Comparison of ENCODE assay signal across 10 cellular contexts in the genomic region with DNA sequence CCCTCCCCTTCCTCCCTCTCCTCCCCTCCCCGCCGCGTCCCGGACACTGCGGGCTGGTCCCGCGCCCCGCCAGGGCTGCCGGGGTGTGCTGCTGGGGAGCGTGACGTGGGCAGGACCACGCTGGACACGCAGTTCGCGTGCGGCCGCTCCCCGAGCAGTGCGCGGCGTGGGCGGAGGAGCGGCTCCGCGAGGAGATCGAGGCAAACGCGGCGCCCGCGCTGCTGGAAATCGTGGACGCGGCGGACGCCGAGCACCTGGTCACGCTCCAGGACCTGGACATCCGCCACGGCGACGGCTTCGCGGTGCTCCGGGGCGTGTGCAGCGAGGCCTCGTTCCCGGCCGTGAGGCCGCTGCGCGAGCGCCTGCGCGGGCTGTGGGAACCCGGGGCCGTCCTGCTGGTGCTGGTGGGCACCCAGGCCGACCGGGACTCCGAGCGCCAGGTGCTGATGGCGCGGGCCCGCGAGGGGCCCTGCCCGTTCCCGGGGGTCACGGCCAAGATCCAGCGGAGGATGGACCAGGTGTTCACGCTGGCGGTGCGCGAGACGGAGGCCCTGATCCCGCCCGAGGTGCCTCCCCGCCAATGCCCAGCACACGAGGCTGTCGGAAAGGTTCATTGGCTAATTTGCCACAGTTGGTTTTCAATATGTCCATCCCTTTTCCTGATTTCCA.
DNase-seq lines count a peak whose midpoint lies in the region; ATAC-seq and TF ChIP-seq lines count a peak whose summit lies in the region.
"Had no signal": no experiment of that assay in that cellular context is flagged by ENCODE, and none has a peak within 500 bp of the region (broad histone marks: within the 10 kb centered on the region; RNA-seq: fewer than 3 reads in every experiment).

No MANE protein-coding gene starts in this region.

- peak; percentile 55 for TF ChIP-seq POLR2A in prostate gland (IDR thresholded peaks at IDR 0.05)

- TF ChIP-seq CTCF in prostate gland (IDR thresholded peaks at IDR 0.05): no peak

- no peaks in the 10 kb centered on the region for H3K36me3 ChIP-seq in prostate gland
- H3K36me3 ChIP-seq: WERI-Rb-1 had no signal

- no peaks in the 10 kb centered on the region for H3K27me3 ChIP-seq in prostate gland (replicated peaks; ENCODE audit: insufficient read depth)

- peak; percentile 66 for ATAC-seq in left ventricle myocardium superior
- ATAC-seq in HG03442 (IDR thresholded peaks at IDR 0.05; ENCODE audit: unreplicated experiment): no peak
- ATAC-seq in HG02840 (IDR thresholded peaks at IDR 0.05; ENCODE audit: low FRiP score, unreplicated experiment): no peak

- peak overlapping the region; percentile 17 for H3K27ac ChIP-seq in adipose tissue (ENCODE audit: low read depth, low read length)
- peak overlapping the region; percentile 48 to 62 for H3K27ac ChIP-seq in prostate gland
- H3K27ac ChIP-seq: WERI-Rb-1 had no signal

- H3K4me3 ChIP-seq in prostate gland: peak overlapping the region; percentile 38 to 41

- peak; percentile 56 for DNase-seq in Caki2 (ENCODE audit: low read depth)
- peak; percentile 76 for DNase-seq in left ventricle myocardium superior
- no peak for DNase-seq in prostate gland (ENCODE audit: low spot score)
- DNase-seq in GF-D8 (lab: John Stamatoyannopoulos, UW): no peak
- no peak for DNase-seq in medulla oblongata (ENCODE audit: extremely low spot score)
- DNase-seq: effector memory CD4-positive, alpha-beta T cell; WERI-Rb-1 had no signal

- no peaks in the 10 kb centered on the region for H3K4me1 ChIP-seq in prostate gland (replicated peaks)

- in situ Hi-C loops in Caki2 (cut with HindIII; ENCODE audit: low pct_unique_long_range_greater_than_20kb, low sequenced_read_pairs): no loop called here

- H3K9me3 ChIP-seq in prostate gland: no peaks in the 10 kb centered on the region

- WGBS in adipose tissue, 3 donors: 5 to 12% (median 6%) methylated on average over 42 to 80 of the region's 80 CpGs
- WGBS in prostate gland: 28% methylated on average over 15 of the region's 80 CpGs

- intact Hi-C loops in left ventricle myocardium superior (cut with micrococcal nuclease): no loop called here
- intact Hi-C loops in prostate gland (cut with DNase I): no loop called here

Comparison
In these comparisons a context has a peak if more than half of its experiments do, and no peak if none do; other contexts are left out.
1. DNase-seq: peak in Caki2 (single experiment) and left ventricle myocardium superior (single experiment); none in prostate gland (single experiment), GF-D8 (single experiment) and medulla oblongata (single experiment).